Comparison of ENCODE assay signal across 1 cellular context in the genomic region with DNA sequence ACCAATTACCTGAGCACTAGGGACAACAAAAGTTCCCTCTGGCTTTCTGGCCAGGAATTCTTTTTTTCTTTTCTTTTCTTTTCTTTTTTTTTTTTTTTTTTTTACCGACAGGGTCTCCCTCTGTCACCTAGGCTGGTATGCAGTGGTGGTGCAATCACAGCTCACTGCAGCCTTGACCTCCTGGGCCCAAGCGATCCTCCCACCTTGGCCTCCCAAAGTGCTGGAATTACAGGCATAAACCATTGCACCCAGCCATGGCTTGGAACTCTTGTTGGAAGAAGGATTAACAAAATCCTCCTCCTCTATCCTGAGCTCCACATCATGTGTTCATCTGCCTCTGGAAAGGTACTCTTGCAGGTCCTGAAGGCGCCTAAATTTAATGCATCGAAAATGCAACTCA.
TF ChIP-seq lines count a peak whose summit lies in the region.

No MANE protein-coding gene starts in this region.

TF ChIP-seq in HepG2, 621 proteins besides CTCF, POLR2A, EP300 and RAD21:
- no peak for TF ChIP-seq FOXM1 (CRISPR knock-in tag; IDR thresholded peaks at IDR 0.05)
- TF ChIP-seq, protein P1, sequence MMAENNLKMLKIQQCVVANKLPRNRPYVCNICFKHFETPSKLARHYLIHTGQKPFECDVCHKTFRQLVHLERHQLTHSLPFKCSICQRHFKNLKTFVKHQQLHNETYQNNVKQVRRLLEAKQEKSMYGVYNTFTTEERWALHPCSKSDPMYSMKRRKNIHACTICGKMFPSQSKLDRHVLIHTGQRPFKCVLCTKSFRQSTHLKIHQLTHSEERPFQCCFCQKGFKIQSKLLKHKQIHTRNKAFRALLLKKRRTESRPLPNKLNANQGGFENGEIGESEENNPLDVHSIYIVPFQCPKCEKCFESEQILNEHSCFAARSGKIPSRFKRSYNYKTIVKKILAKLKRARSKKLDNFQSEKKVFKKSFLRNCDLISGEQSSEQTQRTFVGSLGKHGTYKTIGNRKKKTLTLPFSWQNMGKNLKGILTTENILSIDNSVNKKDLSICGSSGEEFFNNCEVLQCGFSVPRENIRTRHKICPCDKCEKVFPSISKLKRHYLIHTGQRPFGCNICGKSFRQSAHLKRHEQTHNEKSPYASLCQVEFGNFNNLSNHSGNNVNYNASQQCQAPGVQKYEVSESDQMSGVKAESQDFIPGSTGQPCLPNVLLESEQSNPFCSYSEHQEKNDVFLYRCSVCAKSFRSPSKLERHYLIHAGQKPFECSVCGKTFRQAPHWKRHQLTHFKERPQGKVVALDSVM (CRISPR knock-in tag; IDR thresholded peaks at IDR 0.05) = peak; percentile 59
TF ChIP-seq in HepG2: peak in this region for 1.
